ENCODE assay signal across 9 cellular contexts in genomic region chr3:44337253-44337652, GRCh38. TPM values are rescaled to one million over a fixed set of nuclear protein-coding genes. Genes with fewer than 3 reads are reported as not detected.
DNase-seq lines count a peak whose midpoint lies in the region; ATAC-seq and FAIRE-seq lines count a peak whose summit lies in the region.
"Had no signal": no experiment of that assay in that cellular context is flagged by ENCODE, and none has a peak within 500 bp of the region (broad histone marks: within the 10 kb centered on the region; RNA-seq: fewer than 3 reads in every experiment).

No MANE protein-coding gene starts in this region.

- H3K36me3 Mint-ChIP-seq in T-helper 1 cell treated with Interleukin-12 subunit alpha and Interleukin-12 subunit beta and Interleukin-4 antibody, amounts not matched to agents 30 μg/mL and 1 μg/mL, for 36 hours (ENCODE audit: low read depth): peaks cover 7% of the 10 kb centered on the region
- H3K36me3 Mint-ChIP-seq in activated T-helper 17 cell treated with anti-CD3 and anti-CD28 coated beads, Interleukin-2, amount 50 U/mL, for 72 hours (ENCODE audit: low read depth): peaks cover 24% of the 10 kb centered on the region

- H3K27me3 Mint-ChIP-seq in T-helper 1 cell treated with Interleukin-12 subunit alpha and Interleukin-12 subunit beta and Interleukin-4 antibody, amounts not matched to agents 30 μg/mL and 1 μg/mL, for 36 hours (ENCODE audit: low read depth): peaks cover 17% of the 10 kb centered on the region
- peaks cover 7% of the 10 kb centered on the region for H3K27me3 Mint-ChIP-seq in activated T-helper 17 cell treated with anti-CD3 and anti-CD28 coated beads, Interleukin-2, amount 50 U/mL, for 72 hours

- peaks cover 11% of the 10 kb centered on the region for H3K4me1 ChIP-seq in stomach smooth muscle (ENCODE audit: control insufficient read depth, insufficient read depth, low read length)

- H3K36me3 ChIP-seq in stomach smooth muscle (ENCODE audit: control insufficient read depth in 2 of 2, insufficient read depth in 2 of 2, low read length in 2 of 2): no peaks in the 10 kb centered on the region

- H3K9me3 Mint-ChIP-seq in T-helper 1 cell treated with Interleukin-12 subunit alpha and Interleukin-12 subunit beta and Interleukin-4 antibody, amounts not matched to agents 30 μg/mL and 1 μg/mL, for 36 hours: no peaks in the 10 kb centered on the region
- no peaks in the 10 kb centered on the region for H3K9me3 Mint-ChIP-seq in activated T-helper 17 cell treated with anti-CD3 and anti-CD28 coated beads, Interleukin-2, amount 50 U/mL, for 72 hours

- H3K4me1 Mint-ChIP-seq in T-helper 1 cell treated with Interleukin-12 subunit alpha and Interleukin-12 subunit beta and Interleukin-4 antibody, amounts not matched to agents 30 μg/mL and 1 μg/mL, for 36 hours (ENCODE audit: low read depth): peaks cover 14% of the 10 kb centered on the region
- peaks cover 19% of the 10 kb centered on the region for H3K4me1 Mint-ChIP-seq in activated T-helper 17 cell treated with anti-CD3 and anti-CD28 coated beads, Interleukin-2, amount 50 U/mL, for 72 hours

- H3K4me3 ChIP-seq in stomach smooth muscle (ENCODE audit: low read length in 2 of 2): peak overlapping the region; percentile 75 to 96

- peak overlapping the region; percentile 91 for H3K27ac Mint-ChIP-seq in T-helper 1 cell treated with Interleukin-12 subunit alpha and Interleukin-12 subunit beta and Interleukin-4 antibody, amounts not matched to agents 30 μg/mL and 1 μg/mL, for 36 hours
- peak overlapping the region; percentile 93 for H3K27ac Mint-ChIP-seq in activated T-helper 17 cell treated with anti-CD3 and anti-CD28 coated beads, Interleukin-2, amount 50 U/mL, for 72 hours

- H3K9me3 ChIP-seq in stomach smooth muscle (ENCODE audit: control insufficient read depth in 2 of 2, low read length in 2 of 2): no peaks in the 10 kb centered on the region

- H3K27ac ChIP-seq in stomach smooth muscle (ENCODE audit: low read length): peak overlapping the region; percentile 92

- peak overlapping the region; percentile 91 for H3K4me3 Mint-ChIP-seq in T-helper 1 cell treated with Interleukin-12 subunit alpha and Interleukin-12 subunit beta and Interleukin-4 antibody, amounts not matched to agents 30 μg/mL and 1 μg/mL, for 36 hours
- H3K4me3 Mint-ChIP-seq in activated T-helper 17 cell treated with anti-CD3 and anti-CD28 coated beads, Interleukin-2, amount 50 U/mL, for 72 hours: peak overlapping the region; percentile 93

- DNase-seq in T-helper 1 cell: no peak
- peak; percentile 11 for DNase-seq in iPS-NIHi11 (ENCODE audit: low spot score)
- no peak for DNase-seq in GM19238 (ENCODE audit: insufficient read length, low spot score)
- no peak for DNase-seq in NCI-H128 (lab: John Stamatoyannopoulos, UW; ENCODE audit: unreplicated experiment)
- DNase-seq in HTR-8/SVneo (ENCODE audit: insufficient read length, low spot score): no peak
- DNase-seq: NCI-H187 treated with DMSO at 0.1 percent for 48 hours had no signal

- H3K9ac ChIP-seq in stomach smooth muscle (ENCODE audit: low read length in 2 of 2): peak overlapping the region; percentile 66 to 71

- no peak for FAIRE-seq in HTR-8/SVneo (lab: Jason Lieb, UNC)

- no peaks in the 10 kb centered on the region for H3K27me3 ChIP-seq in stomach smooth muscle (ENCODE audit: control insufficient read depth in 1 of 2, insufficient read depth in 2 of 2, low read length in 2 of 2)

- ATAC-seq in activated T-helper 17 cell treated with anti-CD3 and anti-CD28 coated beads, Interleukin-2, amount 50 U/mL, for 72 hours (replicated peaks): no peak

RNA-seq across cellular contexts. Expression of gene TCAIM, which starts 1.3 kb away (rescaled TPM):
- 10 to 100 TPM; 20.5 to 21.5 TPM for total RNA-seq in activated T-helper 17 cell treated with anti-CD3 and anti-CD28 coated beads, Interleukin-2, amount 50 U/mL, for 72 hours
